Comparison of ENCODE assay signal across 26 cellular contexts in genomic region chr10:3419719-3420495, GRCh38.
DNase-seq lines count a peak whose midpoint lies in the region; ATAC-seq and TF ChIP-seq lines count a peak whose summit lies in the region.
"Had no signal": no experiment of that assay in that cellular context is flagged by ENCODE, and none has a peak within 500 bp of the region (broad histone marks: within the 10 kb centered on the region; RNA-seq: fewer than 3 reads in every experiment).

No MANE protein-coding gene starts in this region.

- no peak overlapping the region for H2AFZ ChIP-seq in neuronal stem cell (ENCODE audit: low read length)

- peak overlapping the region; percentile 22 for H2AK5ac ChIP-seq in neuronal stem cell (ENCODE audit: low read depth, low read length)

- no peak overlapping the region for H3K23ac ChIP-seq in neuronal stem cell (ENCODE audit: low read depth, low read length, poor library complexity)

- CTCF ChIA-PET in activated CD8-positive, alpha-beta T cell treated with anti-CD3 and anti-CD28 coated beads, Interleukin-2, amount 10 ng/mL, durations not matched to agents 7 days and 5 days (lab: Charles Lee), result no interaction called here

- no peaks in the 10 kb centered on the region for H3K36me3 Mint-ChIP-seq in activated T-cell treated with anti-CD3 and anti-CD28 coated beads, Interleukin-2, amount 50 U/mL, for 4 hours (ENCODE audit: insufficient read depth)
- no peaks in the 10 kb centered on the region for H3K36me3 Mint-ChIP-seq in activated CD8-positive, alpha-beta T cell treated with anti-CD3 and anti-CD28 coated beads, Interleukin-2, amount 10 ng/mL, durations not matched to agents 7 days and 5 days (ENCODE audit: low read depth)
- H3K36me3 Mint-ChIP-seq: T-cell had no signal

- H3K36me3 ChIP-seq in neuronal stem cell (replicated peaks in 1 of 2; ENCODE audit: control insufficient read depth in 2 of 2, insufficient read depth in 2 of 2, low read length in 2 of 2), result no peaks in the 10 kb centered on the region
- H3K36me3 ChIP-seq in ascending aorta, result no peaks in the 10 kb centered on the region
- H3K36me3 ChIP-seq: spleen, uterus, WERI-Rb-1 had no signal

- peak overlapping the region; percentile 60 for H3K27ac Mint-ChIP-seq in activated CD8-positive, alpha-beta T cell treated with anti-CD3 and anti-CD28 coated beads, Interleukin-2, amount 10 ng/mL, durations not matched to agents 7 days and 5 days
- H3K27ac Mint-ChIP-seq: T-cell had no signal

- H3K27ac ChIP-seq in neuronal stem cell (replicated peaks; ENCODE audit: low read length) (no peak overlapping the region), ascending aorta (no peak overlapping the region)
- H3K27ac ChIP-seq: C4-2B, spleen, uterus, WERI-Rb-1 had no signal

- H3K4me1 ChIP-seq in neuronal stem cell (ENCODE audit: control insufficient read depth in 2 of 2, insufficient read depth in 1 of 2, low read depth in 1 of 2, low read length in 2 of 2), result peaks cover 5 to 7% of the 10 kb centered on the region in 2 donors
- H3K4me1 ChIP-seq in ascending aorta, result peaks cover 3 to 12% of the 10 kb centered on the region in 2 donors
- H3K4me1 ChIP-seq: uterus had no signal

- peak overlapping the region; percentile 6 for H3K9ac ChIP-seq in neuronal stem cell (ENCODE audit: low read depth, low read length, poor library complexity)

- no peak overlapping the region for H4K8ac ChIP-seq in neuronal stem cell (ENCODE audit: low read depth, low read length)

- H3K27me3 ChIP-seq in neuronal stem cell (ENCODE audit: control insufficient read depth in 3 of 3, insufficient read depth in 3 of 3, low read depth in 1 of 3, low read length in 3 of 3) (no peaks in the 10 kb centered on the region), ascending aorta (no peaks in the 10 kb centered on the region)
- H3K27me3 ChIP-seq: uterus had no signal

- H3K4ac ChIP-seq in neuronal stem cell (ENCODE audit: low read length), result no peak overlapping the region

- no peak overlapping the region for H2BK120ac ChIP-seq in neuronal stem cell (ENCODE audit: low read depth, low read length)

- peak overlapping the region; percentile 0 for H2BK15ac ChIP-seq in neuronal stem cell (ENCODE audit: low read length)

- H3K9me3 Mint-ChIP-seq in activated T-cell treated with anti-CD3 and anti-CD28 coated beads, Interleukin-2, amount 50 U/mL, for 4 hours, result no peaks in the 10 kb centered on the region
- H3K9me3 Mint-ChIP-seq in activated CD8-positive, alpha-beta T cell treated with anti-CD3 and anti-CD28 coated beads, Interleukin-2, amount 10 ng/mL, durations not matched to agents 7 days and 5 days (ENCODE audit: insufficient read depth), result no peaks in the 10 kb centered on the region
- H3K9me3 Mint-ChIP-seq: T-cell had no signal

- H4K91ac ChIP-seq in neuronal stem cell (ENCODE audit: low read depth, low read length, poor library complexity), result peak overlapping the region; percentile 14

- peaks cover 1% of the 10 kb centered on the region for H3K27me3 Mint-ChIP-seq in activated T-cell treated with anti-CD3 and anti-CD28 coated beads, Interleukin-2, amount 50 U/mL, for 4 hours (ENCODE audit: low read depth)
- peaks cover 19% of the 10 kb centered on the region for H3K27me3 Mint-ChIP-seq in activated CD8-positive, alpha-beta T cell treated with anti-CD3 and anti-CD28 coated beads, Interleukin-2, amount 10 ng/mL, durations not matched to agents 7 days and 5 days (ENCODE audit: low read depth)

- H3K4me2 ChIP-seq in neuronal stem cell (ENCODE audit: insufficient read depth, low read length, poor library complexity, severe bottlenecking), result no peak overlapping the region

- WGBS in neuronal stem cell (ENCODE audit: extremely low coverage in 2 of 2, insufficient read length in 2 of 2, insufficient replicate concordance in 1 of 2), 2 donors, result no CpG with 5 or more reads among the region's 12 CpGs

- H3K79me1 ChIP-seq in neuronal stem cell (ENCODE audit: low read depth, low read length), result no peaks in the 10 kb centered on the region

- H3K9me3 ChIP-seq in neuronal stem cell (replicated peaks in 1 of 2; ENCODE audit: control insufficient read depth in 2 of 2, insufficient read depth in 1 of 2, low read depth in 1 of 2, low read length in 2 of 2) (no peaks in the 10 kb centered on the region), ascending aorta (no peaks in the 10 kb centered on the region)
- H3K9me3 ChIP-seq: spleen, uterus had no signal

- H3K4me1 Mint-ChIP-seq in activated T-cell treated with anti-CD3 and anti-CD28 coated beads, Interleukin-2, amount 50 U/mL, for 4 hours (ENCODE audit: low read depth), result peaks cover 21% of the 10 kb centered on the region
- H3K4me1 Mint-ChIP-seq in activated CD8-positive, alpha-beta T cell treated with anti-CD3 and anti-CD28 coated beads, Interleukin-2, amount 10 ng/mL, durations not matched to agents 7 days and 5 days (ENCODE audit: low read depth), result peaks cover 65% of the 10 kb centered on the region

- peak overlapping the region; percentile 62 for H3K18ac ChIP-seq in neuronal stem cell (ENCODE audit: low read length)

- no peak for TF ChIP-seq CTCF in ascending aorta (IDR thresholded peaks at IDR 0.05)

- POLR2A ChIA-PET in activated CD8-positive, alpha-beta T cell treated with anti-CD3 and anti-CD28 coated beads, Interleukin-2, amount 10 ng/mL, durations not matched to agents 7 days and 5 days (lab: Charles Lee), result no interaction called here

- intact Hi-C loops in ascending aorta (cut with DNase I), result no loop called here

- no peak for DNase-seq in activated T-cell treated with anti-CD3 and anti-CD28 coated beads, Interleukin-2, amount 50 U/mL, for 4 hours
- DNase-seq in activated T-cell treated with anti-CD3 and anti-CD28 coated beads, Interleukin-2, amount 50 U/mL, for 1 hour, result no peak
- DNase-seq in CMK (ENCODE audit: low read depth) (peak; percentile 8), neuronal stem cell (ENCODE audit: low spot score) (no peak), NCI-H2107 treated with DMSO at 0.1 percent for 48 hours (lab: John Stamatoyannopoulos, UW; ENCODE audit: unreplicated experiment) (no peak), ascending aorta (ENCODE audit: low spot score in 2 of 2) (no peak), AG08396 (ENCODE audit: low spot score) (no peak)
- peak; percentile 55 for DNase-seq in activated CD8-positive, alpha-beta T cell treated with anti-CD3 and anti-CD28 coated beads, Interleukin-2, amount 10 ng/mL, durations not matched to agents 7 days and 5 days
- DNase-seq: activated gamma-delta T cell treated with Interleukin-2 at 50 U/mL for 16 hours; cerebellar nuclear complex; effector CD8-positive, alpha-beta T cell; GF-D8; hypothalamus; islet precursor cell; KG1; NCI-H2029; NCI-H345; nucleus accumbens; PC-3; SHP77 treated with DMSO at 0.1 percent for 48 hours; spleen; T-cell; uterus; WERI-Rb-1 had no signal

- H3K14ac ChIP-seq in neuronal stem cell (ENCODE audit: low read length), result no peak overlapping the region

- no peak overlapping the region for H2BK12ac ChIP-seq in neuronal stem cell (ENCODE audit: low read length)

- no peak overlapping the region for H2BK5ac ChIP-seq in neuronal stem cell (ENCODE audit: low read length)

- H3K4me3 ChIP-seq in neuronal stem cell (ENCODE audit: low read length in 2 of 2), result peak overlapping the region in 1 of 2 donors; percentile 25
- no peak overlapping the region for H3K4me3 ChIP-seq in ascending aorta
- H3K4me3 ChIP-seq: lung, spleen, uterus had no signal

- no peak overlapping the region for H3K4me3 Mint-ChIP-seq in activated T-cell treated with anti-CD3 and anti-CD28 coated beads, Interleukin-2, amount 50 U/mL, for 4 hours
- peak overlapping the region; percentile 60 for H3K4me3 Mint-ChIP-seq in activated CD8-positive, alpha-beta T cell treated with anti-CD3 and anti-CD28 coated beads, Interleukin-2, amount 10 ng/mL, durations not matched to agents 7 days and 5 days

- ATAC-seq in activated T-cell treated with anti-CD3 and anti-CD28 coated beads, Interleukin-2, amount 50 U/mL, for 4 hours, result peak; percentile 25 to 44
- ATAC-seq in activated CD8-positive, alpha-beta T cell treated with anti-CD3 and anti-CD28 coated beads, Interleukin-2, amount 10 ng/mL, durations not matched to agents 7 days and 5 days, result peak; percentile 41
- ATAC-seq: PC-3 had no signal

Comparison
In these comparisons a context has a peak if more than half of its experiments do, and no peak if none do; other contexts are left out.
1. DNase-seq: peak in CMK (single experiment) and activated CD8-positive, alpha-beta T cell treated with anti-CD3 and anti-CD28 coated beads, Interleukin-2, amount 10 ng/mL, durations not matched to agents 7 days and 5 days (single experiment); none in activated T-cell treated with anti-CD3 and anti-CD28 coated beads, Interleukin-2, amount 50 U/mL, for 4 hours (single experiment), activated T-cell treated with anti-CD3 and anti-CD28 coated beads, Interleukin-2, amount 50 U/mL, for 1 hour (single experiment), neuronal stem cell (single experiment), NCI-H2107 treated with DMSO at 0.1 percent for 48 hours (single experiment), ascending aorta (0 of 2) and AG08396 (single experiment).